In the genomic region with DNA sequence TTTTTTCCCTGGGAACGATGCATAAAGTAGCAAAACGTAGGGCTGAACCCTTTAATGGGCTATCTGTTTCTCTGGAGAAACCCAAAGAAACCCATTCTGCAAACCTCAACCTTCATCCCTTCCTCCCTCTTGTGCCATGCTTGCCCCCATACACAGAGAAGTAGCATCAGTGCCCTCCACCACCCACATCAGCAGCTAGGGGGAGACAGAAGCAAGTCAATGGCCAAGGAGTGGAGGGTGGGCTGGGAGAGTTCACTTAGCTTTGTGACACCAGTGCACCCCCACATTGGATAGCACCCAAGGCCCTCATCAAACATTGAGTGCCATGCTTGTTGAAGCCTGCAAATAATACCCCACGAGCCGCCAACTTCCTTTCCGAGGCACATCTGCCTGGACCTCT, we compare ENCODE assay signal across 15 cellular contexts.
DNase-seq lines count a peak whose midpoint lies in the region; ATAC-seq and TF ChIP-seq lines count a peak whose summit lies in the region.
"Had no signal": no experiment of that assay in that cellular context is flagged by ENCODE, and none has a peak within 500 bp of the region (broad histone marks: within the 10 kb centered on the region; RNA-seq: fewer than 3 reads in every experiment).

No MANE protein-coding gene starts in this region.

- no peak overlapping the region for H3K27ac ChIP-seq in WERI-Rb-1
- H3K27ac ChIP-seq in neural progenitor cell, result no peak overlapping the region
- H3K27ac ChIP-seq in Peyer's patch, result no peak overlapping the region
- H3K27ac ChIP-seq: ovary had no signal

- peaks cover 6% of the 10 kb centered on the region for H3K9me3 Mint-ChIP-seq in activated CD4-positive, alpha-beta T cell treated with anti-CD3 and anti-CD28 coated beads for 36 hours (ENCODE audit: low read depth)
- no peaks in the 10 kb centered on the region for H3K9me3 Mint-ChIP-seq in activated CD4-positive, alpha-beta T cell treated with anti-CD3 and anti-CD28 coated beads, Interleukin-2, amount 10 ng/mL, durations not matched to agents 7 days and 5 days
- peaks cover 3% of the 10 kb centered on the region for H3K9me3 Mint-ChIP-seq in neural progenitor cell

- TF ChIP-seq POLR2A in Peyer's patch (IDR thresholded peaks at IDR 0.05), result no peak

- no peak overlapping the region for H3K9ac ChIP-seq in neural progenitor cell

- TF ChIP-seq RAD21 in Ishikawa (IDR thresholded peaks at IDR 0.05; ENCODE audit: low read depth), result peak; percentile 50

- no peaks in the 10 kb centered on the region for H4K20me1 ChIP-seq in neural progenitor cell (ENCODE audit: low read depth)

- H3K36me3 Mint-ChIP-seq in activated CD4-positive, alpha-beta T cell treated with anti-CD3 and anti-CD28 coated beads for 36 hours (ENCODE audit: low read depth), result no peaks in the 10 kb centered on the region
- H3K36me3 Mint-ChIP-seq in activated CD4-positive, alpha-beta T cell treated with anti-CD3 and anti-CD28 coated beads, Interleukin-2, amount 10 ng/mL, durations not matched to agents 7 days and 5 days (ENCODE audit: low read depth), result no peaks in the 10 kb centered on the region
- H3K36me3 Mint-ChIP-seq in neural progenitor cell, result no peaks in the 10 kb centered on the region

- intact Hi-C loops in activated CD4-positive, alpha-beta T cell treated with anti-CD3 and anti-CD28 coated beads for 36 hours (cut with DNase I, micrococcal nuclease), result loop anchor here in 1 of 2 experiments (2.0 kb wide), 1 partner anchor 291 kb away; no protein-coding TSS in a partner anchor

- H3K4me3 ChIP-seq in WERI-Rb-1 (ENCODE audit: low read depth, low read length), result no peak overlapping the region
- H3K4me3 ChIP-seq in neural progenitor cell, result no peak overlapping the region
- no peak overlapping the region for H3K4me3 ChIP-seq in Peyer's patch
- H3K4me3 ChIP-seq: ovary had no signal

- no peaks in the 10 kb centered on the region for H3K79me2 ChIP-seq in neural progenitor cell (ENCODE audit: low read depth)

- H3F3A ChIP-seq in neural progenitor cell (ENCODE audit: low read depth), result no peaks in the 10 kb centered on the region

- POLR2A ChIA-PET in activated CD4-positive, alpha-beta T cell treated with anti-CD3 and anti-CD28 coated beads for 36 hours (lab: Charles Lee), result no interaction called here
- POLR2A ChIA-PET in activated CD4-positive, alpha-beta T cell treated with anti-CD3 and anti-CD28 coated beads, Interleukin-2, amount 10 ng/mL, durations not matched to agents 7 days and 5 days (lab: Charles Lee), result no interaction called here

- H2AFZ ChIP-seq in neural progenitor cell (replicated peaks), result no peak overlapping the region

- H3K36me3 ChIP-seq in WERI-Rb-1 (no peaks in the 10 kb centered on the region), neural progenitor cell (no peaks in the 10 kb centered on the region), Peyer's patch (no peaks in the 10 kb centered on the region)
- H3K36me3 ChIP-seq: ovary had no signal

- H3K27me3 ChIP-seq in WERI-Rb-1 (ENCODE audit: insufficient read depth, low read depth, severe bottlenecking), result peaks cover 8% of the 10 kb centered on the region
- no peaks in the 10 kb centered on the region for H3K27me3 ChIP-seq in neural progenitor cell
- H3K27me3 ChIP-seq in Peyer's patch, result no peaks in the 10 kb centered on the region
- H3K27me3 ChIP-seq: ovary had no signal

- no peak for TF ChIP-seq EP300 in Ishikawa (IDR thresholded peaks at IDR 0.05; ENCODE audit: borderline replicate concordance)

- no peaks in the 10 kb centered on the region for H3K4me1 Mint-ChIP-seq in activated CD4-positive, alpha-beta T cell treated with anti-CD3 and anti-CD28 coated beads for 36 hours
- no peaks in the 10 kb centered on the region for H3K4me1 Mint-ChIP-seq in activated CD4-positive, alpha-beta T cell treated with anti-CD3 and anti-CD28 coated beads, Interleukin-2, amount 10 ng/mL, durations not matched to agents 7 days and 5 days
- no peaks in the 10 kb centered on the region for H3K4me1 Mint-ChIP-seq in neural progenitor cell
- H3K4me1 Mint-ChIP-seq: activated B cell treated with CpG ODN at 0.5 μM for 24 hours had no signal

- no peak for ATAC-seq in activated CD4-positive, alpha-beta T cell treated with anti-CD3 and anti-CD28 coated beads for 36 hours
- ATAC-seq in HG03097 (IDR thresholded peaks at IDR 0.05; ENCODE audit: low FRiP score, unreplicated experiment), result no peak
- ATAC-seq: left lobe of liver had no signal

- peak; percentile 86 for TF ChIP-seq CTCF in WERI-Rb-1 (IDR thresholded peaks at IDR 0.05; ENCODE audit: low read depth, low read length)
- peak; percentile 47 for TF ChIP-seq CTCF in neural progenitor cell (IDR thresholded peaks at IDR 0.05)
- no peak for TF ChIP-seq CTCF in Peyer's patch (IDR thresholded peaks at IDR 0.05)

- H3K9me3 ChIP-seq in WERI-Rb-1 (ENCODE audit: severe bottlenecking) (no peaks in the 10 kb centered on the region), neural progenitor cell (ENCODE audit: low read depth) (no peaks in the 10 kb centered on the region), Peyer's patch (no peaks in the 10 kb centered on the region)
- H3K9me3 ChIP-seq: ovary had no signal

- H3K4me3 Mint-ChIP-seq in activated CD4-positive, alpha-beta T cell treated with anti-CD3 and anti-CD28 coated beads for 36 hours, result no peak overlapping the region
- H3K4me3 Mint-ChIP-seq in activated CD4-positive, alpha-beta T cell treated with anti-CD3 and anti-CD28 coated beads, Interleukin-2, amount 10 ng/mL, durations not matched to agents 7 days and 5 days, result no peak overlapping the region
- no peak overlapping the region for H3K4me3 Mint-ChIP-seq in neural progenitor cell
- H3K4me3 Mint-ChIP-seq: activated B cell treated with CpG ODN at 0.5 μM for 24 hours had no signal

- peak; percentile 11 for DNase-seq in activated CD4-positive, alpha-beta T cell treated with anti-CD3 and anti-CD28 coated beads for 36 hours
- no peak for DNase-seq in activated CD4-positive, alpha-beta T cell treated with anti-CD3 and anti-CD28 coated beads, Interleukin-2, amount 10 ng/mL, durations not matched to agents 7 days and 5 days
- DNase-seq in WERI-Rb-1 (peak; percentile 37), neural progenitor cell (ENCODE audit: low spot score) (no peak), MV-4-11 (lab: John Stamatoyannopoulos, UW) (no peak), Peyer's patch (no peak)
- DNase-seq: activated B cell treated with CpG ODN at 0.5 μM for 24 hours; AML-193; NCI-H1694 treated with DMSO at 0.1 percent for 48 hours; ovary; stimulated activated CD4-positive, alpha-beta T cell treated with anti-CD3 and anti-CD28 coated beads, Interleukin-2, amount 100 ng/mL, for 24 hours; stimulated activated naive CD4-positive, alpha-beta T cell had no signal

- H3K27me3 Mint-ChIP-seq in activated CD4-positive, alpha-beta T cell treated with anti-CD3 and anti-CD28 coated beads for 36 hours, result peaks cover 4% of the 10 kb centered on the region
- H3K27me3 Mint-ChIP-seq in activated CD4-positive, alpha-beta T cell treated with anti-CD3 and anti-CD28 coated beads, Interleukin-2, amount 10 ng/mL, durations not matched to agents 7 days and 5 days, result no peaks in the 10 kb centered on the region
- peaks cover 5% of the 10 kb centered on the region for H3K27me3 Mint-ChIP-seq in neural progenitor cell (ENCODE audit: insufficient read depth, low read depth)

- no peak overlapping the region for H3K4me2 ChIP-seq in neural progenitor cell

- CTCF ChIA-PET in activated CD4-positive, alpha-beta T cell treated with anti-CD3 and anti-CD28 coated beads for 36 hours (lab: Charles Lee), result interaction anchor here (0.5 kb wide), 1 partner anchor 129 kb away, joined by 4 read pairs; no protein-coding TSS in a partner anchor
- CTCF ChIA-PET in activated CD4-positive, alpha-beta T cell treated with anti-CD3 and anti-CD28 coated beads, Interleukin-2, amount 10 ng/mL, durations not matched to agents 7 days and 5 days (lab: Charles Lee), result no interaction called here

- H3K4me1 ChIP-seq in neural progenitor cell, result no peaks in the 10 kb centered on the region
- no peaks in the 10 kb centered on the region for H3K4me1 ChIP-seq in Peyer's patch

- no peak overlapping the region for H3K27ac Mint-ChIP-seq in activated CD4-positive, alpha-beta T cell treated with anti-CD3 and anti-CD28 coated beads for 36 hours
- H3K27ac Mint-ChIP-seq in activated CD4-positive, alpha-beta T cell treated with anti-CD3 and anti-CD28 coated beads, Interleukin-2, amount 10 ng/mL, durations not matched to agents 7 days and 5 days, result no peak overlapping the region
- H3K27ac Mint-ChIP-seq in neural progenitor cell, result no peak overlapping the region
- H3K27ac Mint-ChIP-seq: activated B cell treated with CpG ODN at 0.5 μM for 24 hours had no signal

TF ChIP-seq in Ishikawa, 13 proteins besides CTCF, POLR2A, EP300 and RAD21:
- TF ChIP-seq NFIC (IDR thresholded peaks at IDR 0.05) (no peak), CREB1 (IDR thresholded peaks at IDR 0.05; ENCODE audit: low read depth) (no peak), TCF12 (IDR thresholded peaks at IDR 0.05; ENCODE audit: low read depth) (no peak), CEBPB (IDR thresholded peaks at IDR 0.05) (no peak)
- TF ChIP-seq, protein P1, sequence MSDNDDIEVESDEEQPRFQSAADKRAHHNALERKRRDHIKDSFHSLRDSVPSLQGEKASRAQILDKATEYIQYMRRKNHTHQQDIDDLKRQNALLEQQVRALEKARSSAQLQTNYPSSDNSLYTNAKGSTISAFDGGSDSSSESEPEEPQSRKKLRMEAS (IDR thresholded peaks at IDR 0.05), result no peak
- TF ChIP-seq, protein P2, sequence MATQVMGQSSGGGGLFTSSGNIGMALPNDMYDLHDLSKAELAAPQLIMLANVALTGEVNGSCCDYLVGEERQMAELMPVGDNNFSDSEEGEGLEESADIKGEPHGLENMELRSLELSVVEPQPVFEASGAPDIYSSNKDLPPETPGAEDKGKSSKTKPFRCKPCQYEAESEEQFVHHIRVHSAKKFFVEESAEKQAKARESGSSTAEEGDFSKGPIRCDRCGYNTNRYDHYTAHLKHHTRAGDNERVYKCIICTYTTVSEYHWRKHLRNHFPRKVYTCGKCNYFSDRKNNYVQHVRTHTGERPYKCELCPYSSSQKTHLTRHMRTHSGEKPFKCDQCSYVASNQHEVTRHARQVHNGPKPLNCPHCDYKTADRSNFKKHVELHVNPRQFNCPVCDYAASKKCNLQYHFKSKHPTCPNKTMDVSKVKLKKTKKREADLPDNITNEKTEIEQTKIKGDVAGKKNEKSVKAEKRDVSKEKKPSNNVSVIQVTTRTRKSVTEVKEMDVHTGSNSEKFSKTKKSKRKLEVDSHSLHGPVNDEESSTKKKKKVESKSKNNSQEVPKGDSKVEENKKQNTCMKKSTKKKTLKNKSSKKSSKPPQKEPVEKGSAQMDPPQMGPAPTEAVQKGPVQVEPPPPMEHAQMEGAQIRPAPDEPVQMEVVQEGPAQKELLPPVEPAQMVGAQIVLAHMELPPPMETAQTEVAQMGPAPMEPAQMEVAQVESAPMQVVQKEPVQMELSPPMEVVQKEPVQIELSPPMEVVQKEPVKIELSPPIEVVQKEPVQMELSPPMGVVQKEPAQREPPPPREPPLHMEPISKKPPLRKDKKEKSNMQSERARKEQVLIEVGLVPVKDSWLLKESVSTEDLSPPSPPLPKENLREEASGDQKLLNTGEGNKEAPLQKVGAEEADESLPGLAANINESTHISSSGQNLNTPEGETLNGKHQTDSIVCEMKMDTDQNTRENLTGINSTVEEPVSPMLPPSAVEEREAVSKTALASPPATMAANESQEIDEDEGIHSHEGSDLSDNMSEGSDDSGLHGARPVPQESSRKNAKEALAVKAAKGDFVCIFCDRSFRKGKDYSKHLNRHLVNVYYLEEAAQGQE (IDR thresholded peaks at IDR 0.05; ENCODE audit: low read depth), result no peak

Comparison
In these comparisons a context has a peak if more than half of its experiments do, and no peak if none do; other contexts are left out.
1. DNase-seq: peak in activated CD4-positive, alpha-beta T cell treated with anti-CD3 and anti-CD28 coated beads for 36 hours (single experiment) and WERI-Rb-1 (single experiment); none in activated CD4-positive, alpha-beta T cell treated with anti-CD3 and anti-CD28 coated beads, Interleukin-2, amount 10 ng/mL, durations not matched to agents 7 days and 5 days (single experiment), neural progenitor cell (single experiment), MV-4-11 (single experiment) and Peyer's patch (0 of 3).
2. CTCF ChIP-seq: peak in WERI-Rb-1 (single experiment) and neural progenitor cell (single experiment); none in Peyer's patch (0 of 6).